ENCODE assay signal across 26 cellular contexts in the genomic region with DNA sequence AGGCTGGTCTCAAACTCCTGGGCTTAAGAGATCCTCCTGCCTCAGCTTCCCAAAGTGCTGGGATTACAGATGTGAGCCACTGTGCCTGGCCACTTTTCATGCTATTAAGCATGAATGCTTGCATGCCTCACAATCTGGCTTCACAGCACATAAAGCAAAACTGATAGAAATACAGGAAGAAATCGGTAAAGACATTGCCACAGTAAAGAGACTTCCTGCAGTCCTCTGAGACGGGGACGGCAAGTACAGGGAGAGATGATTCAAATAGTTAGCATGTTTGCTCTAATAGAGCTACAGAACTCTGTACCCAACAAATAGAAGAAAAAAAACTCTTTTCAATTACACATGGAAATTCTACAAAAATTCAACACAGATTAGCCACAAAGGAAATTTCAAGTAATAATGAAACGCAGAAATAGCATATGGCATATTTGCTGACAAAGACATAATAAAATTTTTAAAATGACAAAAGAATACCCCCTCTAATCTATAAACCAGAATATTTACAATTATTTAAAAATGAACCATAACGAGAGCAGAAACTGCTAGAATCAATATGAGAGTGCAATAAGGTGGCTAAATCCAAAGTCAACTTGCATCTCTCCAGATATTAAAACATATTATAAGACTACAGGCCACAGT. TPM values are rescaled to one million over a fixed set of nuclear protein-coding genes. Genes with fewer than 3 reads are reported as not detected.
DNase-seq lines count a peak whose midpoint lies in the region; ATAC-seq and TF ChIP-seq lines count a peak whose summit lies in the region.
"Had no signal": no experiment of that assay in that cellular context is flagged by ENCODE, and none has a peak within 500 bp of the region (broad histone marks: within the 10 kb centered on the region; RNA-seq: fewer than 3 reads in every experiment).

No MANE protein-coding gene starts in this region.

- H3K4me1 ChIP-seq in prostate gland (replicated peaks) = no peaks in the 10 kb centered on the region
- H3K4me1 ChIP-seq: lower lobe of right lung had no signal

- peaks cover 40% of the 10 kb centered on the region for H3K36me3 Mint-ChIP-seq in activated CD4-positive, alpha-beta T cell treated with anti-CD3 and anti-CD28 coated beads, Interleukin-2, amount 10 ng/mL, durations not matched to agents 24 days and 14 days (ENCODE audit: low read depth)
- peaks cover 78% of the 10 kb centered on the region for H3K36me3 Mint-ChIP-seq in activated CD8-positive, alpha-beta T cell treated with anti-CD3 and anti-CD28 coated beads, Interleukin-2, amount 10 ng/mL, durations not matched to agents 7 days and 5 days (ENCODE audit: low read depth)
- H3K36me3 Mint-ChIP-seq in naive B cell = peaks cover 5 to 31% of the 10 kb centered on the region in 2 donors

- H3K27ac ChIP-seq in prostate gland = no peak overlapping the region
- H3K27ac ChIP-seq: lower lobe of right lung had no signal

- DNase-seq in activated CD4-positive, alpha-beta T cell treated with anti-CD3 and anti-CD28 coated beads, Interleukin-2, amount 10 ng/mL, durations not matched to agents 24 days and 14 days = no peak
- DNase-seq in activated CD4-positive, alpha-beta T cell treated with anti-CD3 and anti-CD28 coated beads, Interleukin-2, amount 50 U/mL, for 1 hour = no peak
- no peak for DNase-seq in activated CD8-positive, alpha-beta T cell treated with anti-CD3 and anti-CD28 coated beads, Interleukin-2, amount 10 ng/mL, durations not matched to agents 7 days and 5 days
- no peak for DNase-seq in naive B cell
- DNase-seq in prostate gland (ENCODE audit: low spot score) = no peak
- DNase-seq in dedifferentiated amniotic fluid mesenchymal stem cell (ENCODE audit: extremely low spot score) = no peak
- DNase-seq: 8988T; activated CD8-positive, alpha-beta memory T cell treated with anti-CD3 and anti-CD28 coated beads, Interleukin-2, amount 50 U/mL, for 48 hours; AML-193; caudate nucleus; foreskin fibroblast; HFFc6; hippocampal formation; Kasumi-1; lower lobe of right lung; NCI-H1092 treated with DMSO at 0.1 percent for 48 hours; NCI-H2081 treated with DMSO at 0.1 percent for 48 hours; NCI-H510A; occipital lobe; spleen; stimulated activated CD4-positive, alpha-beta T cell treated with anti-CD3 and anti-CD28 coated beads, Interleukin-4, amount 100 ng/mL, for 4 hours; substantia nigra; T1000 had no signal

- H3K27me3 ChIP-seq in prostate gland (replicated peaks; ENCODE audit: insufficient read depth) = no peaks in the 10 kb centered on the region
- H3K27me3 ChIP-seq: spleen had no signal

- no peak for TF ChIP-seq POLR2A in prostate gland (IDR thresholded peaks at IDR 0.05)

- peak; percentile 65 for ATAC-seq in GM18502 (IDR thresholded peaks at IDR 0.05; ENCODE audit: poor library complexity, unreplicated experiment)
- peak; percentile 65 for ATAC-seq in activated CD8-positive, alpha-beta T cell treated with anti-CD3 and anti-CD28 coated beads, Interleukin-2, amount 10 ng/mL, durations not matched to agents 7 days and 5 days
- ATAC-seq in naive B cell (ENCODE audit: low read depth in 2 of 2) = no peak
- ATAC-seq in GM19397 (IDR thresholded peaks at IDR 0.05; ENCODE audit: unreplicated experiment) = no peak
- ATAC-seq: lower lobe of right lung had no signal

- peaks cover 40% of the 10 kb centered on the region for H3K4me1 Mint-ChIP-seq in activated CD4-positive, alpha-beta T cell treated with anti-CD3 and anti-CD28 coated beads, Interleukin-2, amount 10 ng/mL, durations not matched to agents 24 days and 14 days
- H3K4me1 Mint-ChIP-seq in activated CD8-positive, alpha-beta T cell treated with anti-CD3 and anti-CD28 coated beads, Interleukin-2, amount 10 ng/mL, durations not matched to agents 7 days and 5 days (ENCODE audit: low read depth) = peaks cover 49% of the 10 kb centered on the region
- peaks cover 35 to 79% (median 77%) of the 10 kb centered on the region in 3 donors for H3K4me1 Mint-ChIP-seq in naive B cell

- H3K4me3 ChIP-seq in prostate gland = no peak overlapping the region
- H3K4me3 ChIP-seq: lower lobe of right lung, spleen had no signal

- no peaks in the 10 kb centered on the region for H3K36me3 ChIP-seq in prostate gland
- H3K36me3 ChIP-seq: lower lobe of right lung had no signal

- H3K9me3 Mint-ChIP-seq in activated CD4-positive, alpha-beta T cell treated with anti-CD3 and anti-CD28 coated beads, Interleukin-2, amount 10 ng/mL, durations not matched to agents 24 days and 14 days = no peaks in the 10 kb centered on the region
- H3K9me3 Mint-ChIP-seq in activated CD8-positive, alpha-beta T cell treated with anti-CD3 and anti-CD28 coated beads, Interleukin-2, amount 10 ng/mL, durations not matched to agents 7 days and 5 days (ENCODE audit: insufficient read depth) = no peaks in the 10 kb centered on the region
- H3K9me3 Mint-ChIP-seq in naive B cell = peaks cover 0 to 4% (median 0%) of the 10 kb centered on the region in 7 donors

- intact Hi-C loops in activated CD4-positive, alpha-beta T cell treated with anti-CD3 and anti-CD28 coated beads, Interleukin-2, amount 10 ng/mL, durations not matched to agents 24 days and 14 days (cut with micrococcal nuclease) = no loop called here
- intact Hi-C loops in prostate gland (cut with DNase I) = no loop called here

- POLR2A ChIA-PET in activated CD8-positive, alpha-beta T cell treated with anti-CD3 and anti-CD28 coated beads, Interleukin-2, amount 10 ng/mL, durations not matched to agents 7 days and 5 days (lab: Charles Lee) = interaction anchor here (1.0 to 1.3 kb wide), 2 partner anchors 10 to 32 kb away, joined by 4 read pairs; no protein-coding TSS in a partner anchor

- H3K4me3 Mint-ChIP-seq in activated CD4-positive, alpha-beta T cell treated with anti-CD3 and anti-CD28 coated beads, Interleukin-2, amount 10 ng/mL, durations not matched to agents 24 days and 14 days = peak overlapping the region; percentile 10
- peak overlapping the region; percentile 34 for H3K4me3 Mint-ChIP-seq in activated CD8-positive, alpha-beta T cell treated with anti-CD3 and anti-CD28 coated beads, Interleukin-2, amount 10 ng/mL, durations not matched to agents 7 days and 5 days
- H3K4me3 Mint-ChIP-seq in naive B cell = no peak overlapping the region
- H3K4me3 Mint-ChIP-seq: HFFc6 had no signal

- no peak for TF ChIP-seq CTCF in prostate gland (IDR thresholded peaks at IDR 0.05)

- WGBS in prostate gland = 77% methylated on average over 5 of the region's 5 CpGs

- peak overlapping the region; percentile 31 for H3K27ac Mint-ChIP-seq in activated CD4-positive, alpha-beta T cell treated with anti-CD3 and anti-CD28 coated beads, Interleukin-2, amount 10 ng/mL, durations not matched to agents 24 days and 14 days
- peak overlapping the region; percentile 82 for H3K27ac Mint-ChIP-seq in activated CD8-positive, alpha-beta T cell treated with anti-CD3 and anti-CD28 coated beads, Interleukin-2, amount 10 ng/mL, durations not matched to agents 7 days and 5 days
- H3K27ac Mint-ChIP-seq in naive B cell = peak overlapping the region in 5 of 6 donors; percentile 50 to 88 (median 61)
- H3K27ac Mint-ChIP-seq: HFFc6 had no signal

- CTCF ChIA-PET in activated CD8-positive, alpha-beta T cell treated with anti-CD3 and anti-CD28 coated beads, Interleukin-2, amount 10 ng/mL, durations not matched to agents 7 days and 5 days (lab: Charles Lee) = interaction anchor here (1.1 to 1.8 kb wide), 5 partner anchors 9 to 53 kb away, joined by 3 to 5 read pairs (median 3); no protein-coding TSS in a partner anchor

- H3K27me3 Mint-ChIP-seq in activated CD4-positive, alpha-beta T cell treated with anti-CD3 and anti-CD28 coated beads, Interleukin-2, amount 10 ng/mL, durations not matched to agents 24 days and 14 days = no peaks in the 10 kb centered on the region
- H3K27me3 Mint-ChIP-seq in activated CD8-positive, alpha-beta T cell treated with anti-CD3 and anti-CD28 coated beads, Interleukin-2, amount 10 ng/mL, durations not matched to agents 7 days and 5 days (ENCODE audit: low read depth) = no peaks in the 10 kb centered on the region
- no peaks in the 10 kb centered on the region for H3K27me3 Mint-ChIP-seq in naive B cell

- H3K9me3 ChIP-seq in prostate gland = no peaks in the 10 kb centered on the region
- H3K9me3 ChIP-seq: lower lobe of right lung had no signal

RNA-seq across cellular contexts. Expression of a gene that starts 32.3 kb away (rescaled TPM):
- 93.4 and 96.2 TPM in 2 replicates for total RNA-seq in activated CD4-positive, alpha-beta T cell treated with anti-CD3 and anti-CD28 coated beads, Interleukin-2, amount 10 ng/mL, durations not matched to agents 24 days and 14 days
- total RNA-seq in activated CD8-positive, alpha-beta T cell treated with anti-CD3 and anti-CD28 coated beads, Interleukin-2, amount 10 ng/mL, durations not matched to agents 7 days and 5 days = 100 to 1,000 TPM; 178 TPM
- polyA plus RNA-seq in naive B cell (ENCODE audit: low read depth in 6 of 6) = 10 to 100 TPM in 5 of 6 donors, 1 to 10 TPM in 1; 9.4 to 55.3 (median 17.5) TPM
- 1 to 10 TPM in 1 of 2 donors, under 1 TPM in 1; 0.87 to 2.4 TPM for total RNA-seq in prostate gland
- total RNA-seq: HFFc6, RPMI7951 had no signal

Comparison
In these comparisons a context has a peak if more than half of its experiments do, and no peak if none do; other contexts are left out.
1. H3K27ac Mint-ChIP-seq: peak in every context shown above with its lines; median percentile 82 in activated CD8-positive, alpha-beta T cell treated with anti-CD3 and anti-CD28 coated beads, Interleukin-2, amount 10 ng/mL, durations not matched to agents 7 days and 5 days; 61 in naive B cell; 31 in activated CD4-positive, alpha-beta T cell treated with anti-CD3 and anti-CD28 coated beads, Interleukin-2, amount 10 ng/mL, durations not matched to agents 24 days and 14 days.
2. H3K4me3 Mint-ChIP-seq: peak in activated CD4-positive, alpha-beta T cell treated with anti-CD3 and anti-CD28 coated beads, Interleukin-2, amount 10 ng/mL, durations not matched to agents 24 days and 14 days (single experiment) and activated CD8-positive, alpha-beta T cell treated with anti-CD3 and anti-CD28 coated beads, Interleukin-2, amount 10 ng/mL, durations not matched to agents 7 days and 5 days (single experiment); none in naive B cell (0 of 8).
3. ATAC-seq: peak in GM18502 (single experiment) and activated CD8-positive, alpha-beta T cell treated with anti-CD3 and anti-CD28 coated beads, Interleukin-2, amount 10 ng/mL, durations not matched to agents 7 days and 5 days (single experiment); none in naive B cell (0 of 2) and GM19397 (single experiment).
4. RNA of a gene that starts 32.3 kb away (total RNA-seq): 178 TPM in activated CD8-positive, alpha-beta T cell treated with anti-CD3 and anti-CD28 coated beads, Interleukin-2, amount 10 ng/mL, durations not matched to agents 7 days and 5 days and 93.4 to 96.2 TPM in activated CD4-positive, alpha-beta T cell treated with anti-CD3 and anti-CD28 coated beads, Interleukin-2, amount 10 ng/mL, durations not matched to agents 24 days and 14 days; 0.87 to 2.4 TPM in prostate gland; every median in the first group is over 10 times any median in the second.